1 cellular context compared by ENCODE assay signal in the genomic region with DNA sequence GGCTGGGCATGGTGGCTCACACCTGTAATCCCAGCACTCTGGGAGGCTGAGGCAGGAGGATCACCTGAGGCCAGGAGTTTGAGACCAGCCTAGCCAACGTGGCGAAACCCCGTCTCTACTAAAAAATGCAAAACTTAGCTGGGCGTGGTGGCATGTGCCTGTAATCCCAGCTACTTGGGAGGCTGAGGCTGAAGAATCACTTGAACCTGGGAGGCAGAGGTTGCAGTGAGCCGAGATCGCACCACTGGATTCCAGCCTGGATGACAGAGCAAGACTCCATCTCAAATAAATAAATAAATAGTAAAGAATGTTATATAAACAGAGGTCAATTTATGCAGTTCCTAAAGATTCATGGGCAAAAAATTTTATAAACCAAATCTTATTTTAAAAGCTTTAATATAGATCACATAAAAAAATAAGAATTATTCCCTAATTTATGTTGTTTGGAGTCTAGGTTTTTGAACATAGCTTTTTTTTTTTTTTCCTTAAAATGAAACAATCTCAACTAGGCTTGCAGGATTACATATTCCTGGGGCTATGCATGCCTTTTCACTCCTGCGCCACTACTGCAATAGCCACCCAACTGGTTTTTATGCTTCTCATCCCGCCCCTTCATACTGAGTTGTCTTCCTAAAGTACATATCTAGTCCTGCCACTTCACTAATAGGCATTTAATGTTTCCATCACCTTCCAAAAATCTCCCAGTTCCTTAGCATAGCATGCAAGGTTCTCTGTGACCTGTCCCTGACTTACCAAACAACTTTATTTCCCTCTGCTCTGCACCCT.
TF ChIP-seq lines count a peak whose summit lies in the region.

No MANE protein-coding gene starts in this region.

TF ChIP-seq in HEK293, 187 proteins besides CTCF, POLR2A, EP300 and RAD21:
- TF ChIP-seq ZNF600 (tag by site-specific recombination; IDR thresholded peaks at IDR 0.05) = peak; percentile 17; the same call in 1 of the 2 replicates
TF ChIP-seq in HEK293: peak in this region for 1; not testable (repeated sequence) for 186.
